8 cellular contexts compared by ENCODE assay signal in the genomic region with DNA sequence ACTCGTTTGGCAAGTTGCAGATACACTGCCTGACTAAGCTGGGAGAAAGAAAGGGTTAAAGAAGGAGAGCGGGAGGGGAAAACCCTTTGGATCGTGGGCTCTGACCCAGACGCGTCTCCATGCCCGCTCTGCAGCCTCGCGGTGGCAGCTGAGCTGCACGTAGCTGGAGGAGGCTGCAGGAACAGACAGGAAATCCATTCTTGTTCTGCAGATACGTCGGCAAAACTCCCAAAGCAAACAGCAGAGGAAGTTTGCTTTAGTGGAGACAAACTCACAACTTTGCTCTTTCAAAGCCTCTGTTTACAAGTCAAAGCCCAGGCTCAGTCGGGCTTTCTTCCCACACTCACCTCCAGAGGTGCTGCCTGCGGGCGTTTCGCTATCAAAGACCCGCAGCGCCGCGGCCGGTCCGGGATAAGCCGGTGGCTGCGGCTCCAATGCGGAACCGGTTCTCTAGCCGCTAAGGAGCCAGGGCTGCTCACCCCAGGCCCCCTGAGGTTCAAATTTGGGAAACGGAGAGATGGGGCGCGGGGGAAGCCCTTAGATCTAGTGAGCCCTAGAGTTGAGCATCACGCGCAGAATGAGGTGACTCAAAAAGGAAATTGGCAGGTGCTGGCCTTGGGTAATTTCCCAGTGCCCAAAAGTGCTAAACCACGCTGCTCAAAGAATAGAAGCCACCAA.
DNase-seq lines count a peak whose midpoint lies in the region; ATAC-seq, FAIRE-seq and TF ChIP-seq lines count a peak whose summit lies in the region.

No MANE protein-coding gene starts in this region.

- H3K4me1 ChIP-seq in suprapubic skin: peaks cover 18% of the 10 kb centered on the region

- no peak overlapping the region for H3K27ac ChIP-seq in suprapubic skin

- ATAC-seq in GM18868 (IDR thresholded peaks at IDR 0.05; ENCODE audit: unreplicated experiment) (peak; percentile 84), HG03139 (IDR thresholded peaks at IDR 0.05; ENCODE audit: unreplicated experiment) (peak; percentile 44)
- peak; percentile 61 to 74 for ATAC-seq in activated CD4-positive, CD25-positive, alpha-beta regulatory T cell treated with anti-CD3 and anti-CD28 coated beads, Interleukin-2, amount 50 U/mL, for 24 hours

- H3K9me3 ChIP-seq in suprapubic skin: no peaks in the 10 kb centered on the region

- WGBS in suprapubic skin: 11% methylated on average over 17 of the region's 32 CpGs

- H3K36me3 ChIP-seq in suprapubic skin: no peaks in the 10 kb centered on the region

- no peak for TF ChIP-seq EP300 in suprapubic skin (IDR thresholded peaks at IDR 0.05)

- TF ChIP-seq POLR2A in suprapubic skin (IDR thresholded peaks at IDR 0.05): no peak
- no peak for TF ChIP-seq POLR2A in GM12891 (IDR thresholded peaks at IDR 0.05; ENCODE audit: low read depth, low read length)

- peak; percentile 25 for DNase-seq in AG08395 (ENCODE audit: low spot score)
- peak; percentile 2 for DNase-seq in effector CD4-positive, alpha-beta T cell
- DNase-seq in midbrain (lab: John Stamatoyannopoulos, UW): peak; percentile 19
- DNase-seq in suprapubic skin (ENCODE audit: low spot score in 2 of 2): no peak
- no peak for DNase-seq in GM12891 (ENCODE audit: insufficient read length, low spot score)

- TF ChIP-seq CTCF in suprapubic skin (IDR thresholded peaks at IDR 0.05): no peak

- H3K27me3 ChIP-seq in suprapubic skin: peaks cover 21% of the 10 kb centered on the region

- FAIRE-seq in GM12891 (lab: Jason Lieb, UNC): no peak

- H3K4me3 ChIP-seq in suprapubic skin: peak overlapping the region; percentile 39

TF ChIP-seq in GM12891, 5 proteins besides CTCF, POLR2A, EP300 and RAD21:
- TF ChIP-seq PAX5 (IDR thresholded peaks at IDR 0.05; ENCODE audit: insufficient read depth, low read length, severe bottlenecking): no peak

Comparison
In these comparisons a context has a peak if more than half of its experiments do, and no peak if none do; other contexts are left out.
1. DNase-seq: peak in AG08395 (single experiment), effector CD4-positive, alpha-beta T cell (single experiment) and midbrain (single experiment); none in suprapubic skin (0 of 2) and GM12891 (single experiment).
2. Peak in every context shown above with its lines, with median percentiles within 50 percentile points of each other: ATAC-seq.